In genomic region chr6:170243386-170243785, GRCh38 we compare ENCODE assay signal across 17 cellular contexts. TPM values are rescaled to one million over a fixed set of nuclear protein-coding genes. Genes with fewer than 3 reads are reported as not detected.
A peak's percentile ranks its signal among the peaks of the same experiment; 100 is the strongest.
DNase-seq lines count a peak whose midpoint lies in the region; TF ChIP-seq lines count a peak whose summit lies in the region.
"Had no signal": no experiment of that assay in that cellular context is flagged by ENCODE, and none has a peak within 500 bp of the region (broad histone marks: within the 10 kb centered on the region; RNA-seq: fewer than 3 reads in every experiment).

No MANE protein-coding gene starts in this region.

- peaks cover 37% of the 10 kb centered on the region for H3K4me1 Mint-ChIP-seq in glutamatergic neuron (ENCODE audit: low read depth, unreplicated experiment)
- H3K4me1 Mint-ChIP-seq: activated naive CD8-positive, alpha-beta T cell treated with anti-CD3 and anti-CD28 coated beads for 36 hours; B cell had no signal

- H3K4me3 Mint-ChIP-seq in glutamatergic neuron (ENCODE audit: unreplicated experiment), result peak overlapping the region; percentile 16
- H3K4me3 Mint-ChIP-seq: activated naive CD8-positive, alpha-beta T cell treated with anti-CD3 and anti-CD28 coated beads for 36 hours; B cell had no signal

- peaks cover 22% of the 10 kb centered on the region for H3K4me1 ChIP-seq in SJCRH30
- H3K4me1 ChIP-seq in sigmoid colon, result peaks cover 0 to 2% (median 0%) of the 10 kb centered on the region in 4 donors
- no peaks in the 10 kb centered on the region for H3K4me1 ChIP-seq in ascending aorta
- H3K4me1 ChIP-seq in tibial artery, result peaks cover 0 to 6% (median 3%) of the 10 kb centered on the region in 4 donors
- H3K4me1 ChIP-seq: left lung had no signal

- WGBS in sigmoid colon, 2 donors, result 51 to 69% methylated on average over 7 of the region's 7 CpGs

- H3K27ac ChIP-seq in SJCRH30 (peak overlapping the region; percentile 66), sigmoid colon (no peak overlapping the region), ascending aorta (no peak overlapping the region), tibial artery (no peak overlapping the region)
- H3K27ac ChIP-seq: body of pancreas, left lung, neutrophil, RWPE1 had no signal

- H3K9me3 ChIP-seq in SJCRH30 (replicated peaks) (no peaks in the 10 kb centered on the region), sigmoid colon (no peaks in the 10 kb centered on the region), ascending aorta (no peaks in the 10 kb centered on the region), tibial artery (no peaks in the 10 kb centered on the region)
- H3K9me3 ChIP-seq: body of pancreas, left lung, neutrophil had no signal

- H3K27me3 ChIP-seq in SJCRH30, result no peaks in the 10 kb centered on the region
- H3K27me3 ChIP-seq in sigmoid colon, result peaks cover 0 to 6% (median under 1%) of the 10 kb centered on the region in 3 donors
- H3K27me3 ChIP-seq in ascending aorta, result no peaks in the 10 kb centered on the region
- H3K27me3 ChIP-seq in tibial artery, result peaks cover 0 to 54% of the 10 kb centered on the region in 2 donors
- H3K27me3 ChIP-seq: body of pancreas, neutrophil had no signal

- TF ChIP-seq EP300 in sigmoid colon (IDR thresholded peaks at IDR 0.05), result no peak

- peaks cover 16% of the 10 kb centered on the region for H3K9me3 Mint-ChIP-seq in glutamatergic neuron (ENCODE audit: unreplicated experiment)
- H3K9me3 Mint-ChIP-seq: activated naive CD8-positive, alpha-beta T cell treated with anti-CD3 and anti-CD28 coated beads for 36 hours; activated T-helper 2 cell treated with anti-CD3 and anti-CD28 coated beads, Interferon-gamma antibody, Interleukin-2, Interleukin-4, amounts not matched to agents 10 μg/mL and 5 μg/mL and 100 μg/mL, durations not matched to agents 14 hours and 24 hours and 36 hours had no signal

- intact Hi-C loops in sigmoid colon (cut with DNase I), result no loop called here
- intact Hi-C loops in ascending aorta (cut with DNase I), result no loop called here
- intact Hi-C loops in tibial artery (cut with DNase I; ENCODE audit: low total_unique reads), result no loop called here

- H3K36me3 ChIP-seq in SJCRH30, result no peaks in the 10 kb centered on the region
- no peaks in the 10 kb centered on the region for H3K36me3 ChIP-seq in sigmoid colon
- H3K36me3 ChIP-seq in ascending aorta, result no peaks in the 10 kb centered on the region
- H3K36me3 ChIP-seq in tibial artery, result no peaks in the 10 kb centered on the region
- H3K36me3 ChIP-seq: left lung, neutrophil had no signal

- TF ChIP-seq CTCF in glutamatergic neuron (IDR thresholded peaks at IDR 0.05; ENCODE audit: partially characterized antibody, unreplicated experiment) (no peak), sigmoid colon (IDR thresholded peaks at IDR 0.05) (no peak), ascending aorta (IDR thresholded peaks at IDR 0.05) (no peak), tibial artery (IDR thresholded peaks at IDR 0.05) (no peak)

- H3K4me3 ChIP-seq in SJCRH30, result peak overlapping the region; percentile 35
- no peak overlapping the region for H3K4me3 ChIP-seq in sigmoid colon
- no peak overlapping the region for H3K4me3 ChIP-seq in ascending aorta
- no peak overlapping the region for H3K4me3 ChIP-seq in tibial artery
- H3K4me3 ChIP-seq: body of pancreas, left lung had no signal

- peaks cover 21% of the 10 kb centered on the region for H3K27me3 Mint-ChIP-seq in glutamatergic neuron (ENCODE audit: unreplicated experiment)
- H3K27me3 Mint-ChIP-seq: activated naive CD8-positive, alpha-beta T cell treated with anti-CD3 and anti-CD28 coated beads for 36 hours had no signal

- peak overlapping the region; percentile 81 for H3K27ac Mint-ChIP-seq in glutamatergic neuron (ENCODE audit: unreplicated experiment)
- H3K27ac Mint-ChIP-seq: activated naive CD8-positive, alpha-beta T cell treated with anti-CD3 and anti-CD28 coated beads for 36 hours; activated T-helper 2 cell treated with anti-CD3 and anti-CD28 coated beads, Interferon-gamma antibody, Interleukin-2, Interleukin-4, amounts not matched to agents 10 μg/mL and 5 μg/mL and 100 μg/mL, durations not matched to agents 14 hours and 24 hours and 36 hours; B cell had no signal

- no peak for TF ChIP-seq POLR2A in sigmoid colon (IDR thresholded peaks at IDR 0.05)

- no peaks in the 10 kb centered on the region for H3K36me3 Mint-ChIP-seq in glutamatergic neuron (ENCODE audit: unreplicated experiment)
- H3K36me3 Mint-ChIP-seq: activated naive CD8-positive, alpha-beta T cell treated with anti-CD3 and anti-CD28 coated beads for 36 hours had no signal

- peak; percentile 43 for DNase-seq in DMS53 (lab: John Stamatoyannopoulos, UW)
- DNase-seq in DMS53 treated with DMSO at 0.1 percent for 48 hours (lab: John Stamatoyannopoulos, UW; ENCODE audit: unreplicated experiment), result no peak
- no peak for DNase-seq in SJCRH30
- DNase-seq in glutamatergic neuron, result no peak
- DNase-seq in sigmoid colon, result peak; percentile 19
- no peak for DNase-seq in activated CD4-positive, alpha-beta T cell treated with anti-CD3 and anti-CD28 coated beads, Interleukin-2, amount 50 U/mL, for 48 hours
- DNase-seq in ascending aorta (ENCODE audit: low spot score in 2 of 2), result no peak
- no peak for DNase-seq in tibial artery
- DNase-seq: activated CD4-positive, alpha-beta T cell treated with anti-CD3 and anti-CD28 coated beads for 4 hours; activated naive CD8-positive, alpha-beta T cell treated with anti-CD3 and anti-CD28 coated beads for 36 hours; stimulated activated CD4-positive, alpha-beta T cell treated with anti-CD3 and anti-CD28 coated beads, Interleukin-12 subunit alpha, Interleukin-12 subunit beta, amount 100 ng/mL, for 4 hours had no signal

RNA-seq across cellular contexts. Expression of gene DLL1, which starts 47.5 kb away (rescaled TPM):
- total RNA-seq in SJCRH30 (2014; rRNA removed; shearing (Covaris generic)), result 12.6 and 13.6 TPM in 2 replicates
- total RNA-seq in glutamatergic neuron (ENCODE audit: unreplicated experiment) (34.3 TPM), sigmoid colon (1 to 10 TPM; 1.1 to 8.4 (median 5.1) TPM), ascending aorta (16.5 TPM)
- polyA plus RNA-seq in sigmoid colon, result 10 to 100 TPM in 1 of 3 donors, 1 to 10 TPM in 2; 3.0 to 13.6 (median 3.5) TPM
- total RNA-seq: activated T-helper 2 cell treated with anti-CD3 and anti-CD28 coated beads, Interferon-gamma antibody, Interleukin-2, Interleukin-4, amounts not matched to agents 10 μg/mL and 5 μg/mL and 100 μg/mL, durations not matched to agents 14 hours and 24 hours and 36 hours had no signal

Comparison
In these comparisons a context has a peak if more than half of its experiments do, and no peak if none do; other contexts are left out.
1. DNase-seq: peak in DMS53 (single experiment) and sigmoid colon (single experiment); none in DMS53 treated with DMSO at 0.1 percent for 48 hours (single experiment), SJCRH30 (0 of 2), glutamatergic neuron (single experiment), activated CD4-positive, alpha-beta T cell treated with anti-CD3 and anti-CD28 coated beads, Interleukin-2, amount 50 U/mL, for 48 hours (0 of 2), ascending aorta (0 of 2) and tibial artery (0 of 2).